In the genomic region with DNA sequence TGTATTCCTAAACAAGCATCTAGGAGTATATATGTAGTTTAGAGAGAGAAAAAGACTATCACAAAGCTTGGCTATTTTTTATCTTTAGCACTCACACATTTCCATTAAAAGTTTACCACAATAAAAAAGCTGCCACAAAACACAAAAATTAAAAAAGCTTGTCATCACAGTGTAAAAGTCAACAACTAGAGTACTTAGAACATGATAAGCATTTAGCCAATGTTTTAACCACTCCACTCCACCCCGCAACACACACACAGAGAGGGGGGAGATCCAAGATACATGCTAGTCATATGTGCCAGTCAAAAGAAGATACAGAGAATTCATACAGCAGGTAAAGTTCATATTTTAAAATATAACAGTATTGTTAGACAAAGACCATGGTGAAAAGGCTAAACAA, we compare ENCODE assay signal across 19 cellular contexts.
"Had no signal": no experiment of that assay in that cellular context is flagged by ENCODE, and none has a peak within 500 bp of the region (broad histone marks: within the 10 kb centered on the region; RNA-seq: fewer than 3 reads in every experiment).

No MANE protein-coding gene starts in this region.

- H3K9me3 ChIP-seq: testis had no signal

- FAIRE-seq: kidney, TTC549 had no signal

- H3K4me1 Mint-ChIP-seq: neural progenitor cell had no signal

- H2AFZ ChIP-seq: neural progenitor cell, parathyroid adenoma had no signal

- H3K27me3 Mint-ChIP-seq: activated naive CD8-positive, alpha-beta T cell treated with anti-CD3 and anti-CD28 coated beads, Interleukin-2, amount 10 ng/mL, durations not matched to agents 7 days and 5 days; activated T-helper 17 cell treated with anti-CD3 and anti-CD28 coated beads, Interleukin-2, amount 50 U/mL, for 72 hours; type B pancreatic cell had no signal

- H3K4me3 ChIP-seq: neural progenitor cell, smooth muscle cell, testis had no signal

- H3K4me2 ChIP-seq: neural progenitor cell, smooth muscle cell had no signal

- H3K9ac ChIP-seq: neural progenitor cell, parathyroid adenoma had no signal

- H3K9me3 Mint-ChIP-seq: activated T-helper 17 cell treated with anti-CD3 and anti-CD28 coated beads, Interleukin-2, amount 50 U/mL, for 72 hours; neural progenitor cell; type B pancreatic cell had no signal

- H3K27me3 ChIP-seq: foreskin keratinocyte, neural progenitor cell, testis had no signal

- H3K4me1 ChIP-seq: foreskin keratinocyte, neural progenitor cell, testis had no signal

- H3K4me3 Mint-ChIP-seq: activated naive CD8-positive, alpha-beta T cell treated with anti-CD3 and anti-CD28 coated beads, Interleukin-2, amount 10 ng/mL, durations not matched to agents 7 days and 5 days; activated T-helper 17 cell treated with anti-CD3 and anti-CD28 coated beads, Interleukin-2, amount 50 U/mL, for 72 hours; neural progenitor cell; type B pancreatic cell had no signal

- H3K27ac Mint-ChIP-seq: activated naive CD8-positive, alpha-beta T cell treated with anti-CD3 and anti-CD28 coated beads, Interleukin-2, amount 10 ng/mL, durations not matched to agents 7 days and 5 days; activated T-helper 17 cell treated with anti-CD3 and anti-CD28 coated beads, Interleukin-2, amount 50 U/mL, for 72 hours; neural progenitor cell; type B pancreatic cell had no signal

- DNase-seq: activated CD4-positive, alpha-beta T cell treated with anti-CD3 and anti-CD28 coated beads, Interleukin-2, amount 50 U/mL, for 4 hours; activated naive CD4-positive, alpha-beta T cell treated with Interleukin-2 at 50 U/mL for 16 hours; activated naive CD8-positive, alpha-beta T cell treated with anti-CD3 and anti-CD28 coated beads, Interleukin-2, amount 10 ng/mL, durations not matched to agents 7 days and 5 days; amygdala; hypothalamus; kidney; stimulated activated CD4-positive, alpha-beta T cell treated with anti-CD3 and anti-CD28 coated beads, Interleukin-4, amount 100 ng/mL, for 1 hour; SW 1271; testis had no signal

- H3K27ac ChIP-seq: epithelial cell of prostate, foreskin keratinocyte, neural progenitor cell, parathyroid adenoma, testis had no signal

- H3K36me3 ChIP-seq: neural progenitor cell had no signal

- ATAC-seq: activated T-helper 17 cell treated with anti-CD3 and anti-CD28 coated beads, Interleukin-2, amount 50 U/mL, for 72 hours; left lobe of liver; sciatic nerve had no signal
